Comparison of ENCODE assay signal across 27 cellular contexts in genomic region chr1:115810609-115811008, GRCh38. TPM values are rescaled to one million over a fixed set of nuclear protein-coding genes. Genes with fewer than 3 reads are reported as not detected.
DNase-seq lines count a peak whose midpoint lies in the region; ATAC-seq and TF ChIP-seq lines count a peak whose summit lies in the region.
"Had no signal": no experiment of that assay in that cellular context is flagged by ENCODE, and none has a peak within 500 bp of the region (broad histone marks: within the 10 kb centered on the region; RNA-seq: fewer than 3 reads in every experiment).

No MANE protein-coding gene starts in this region.

- H3K27me3 Mint-ChIP-seq in natural killer cell (ENCODE audit: low read depth in 2 of 2): peaks cover 11 to 32% of the 10 kb centered on the region in 2 donors

- H3K9me2 ChIP-seq in hepatocyte (replicated peaks; ENCODE audit: insufficient read depth): no peaks in the 10 kb centered on the region

- H3K9me3 Mint-ChIP-seq in natural killer cell: no peaks in the 10 kb centered on the region
- H3K9me3 Mint-ChIP-seq: activated naive CD4-positive, alpha-beta T cell treated with anti-CD3 and anti-CD28 coated beads, Interleukin-2, amount 10 ng/mL, durations not matched to agents 7 days and 5 days; CD14-positive monocyte; central memory CD8-positive, alpha-beta T cell; stimulated activated naive B cell treated with anti-CD40 and anti-IgM and Interleukin-4, amounts not matched to agents 10 μg/mL and 1 μg/mL and 100 μg/mL, for 72 hours had no signal

- no peak overlapping the region for H3K4me3 Mint-ChIP-seq in natural killer cell
- H3K4me3 Mint-ChIP-seq: activated naive CD4-positive, alpha-beta T cell treated with anti-CD3 and anti-CD28 coated beads, Interleukin-2, amount 10 ng/mL, durations not matched to agents 7 days and 5 days; CD14-positive monocyte; central memory CD8-positive, alpha-beta T cell; nephron progenitor cell; stimulated activated naive B cell treated with anti-CD40 and anti-IgM and Interleukin-4, amounts not matched to agents 10 μg/mL and 1 μg/mL and 100 μg/mL, for 72 hours had no signal

- H4K20me1 ChIP-seq in hepatocyte (ENCODE audit: insufficient read depth, poor library complexity, severe bottlenecking): no peaks in the 10 kb centered on the region

- TF ChIP-seq CTCF in hepatocyte (IDR thresholded peaks at IDR 0.05; ENCODE audit: poor library complexity): no peak
- no peak for TF ChIP-seq CTCF in upper lobe of right lung (IDR thresholded peaks at IDR 0.05)
- TF ChIP-seq CTCF in natural killer cell (IDR thresholded peaks at IDR 0.05): no peak

- H3K79me2 ChIP-seq in hepatocyte: no peaks in the 10 kb centered on the region

- H3K4me1 Mint-ChIP-seq in natural killer cell: no peaks in the 10 kb centered on the region
- H3K4me1 Mint-ChIP-seq: activated naive CD4-positive, alpha-beta T cell treated with anti-CD3 and anti-CD28 coated beads, Interleukin-2, amount 10 ng/mL, durations not matched to agents 7 days and 5 days; central memory CD8-positive, alpha-beta T cell; nephron progenitor cell; stimulated activated naive B cell treated with anti-CD40 and anti-IgM and Interleukin-4, amounts not matched to agents 10 μg/mL and 1 μg/mL and 100 μg/mL, for 72 hours had no signal

- ATAC-seq in left ventricle myocardium superior: peak; percentile 71
- no peak for ATAC-seq in left cardiac atrium
- ATAC-seq in upper lobe of right lung: peak; percentile 64
- ATAC-seq in natural killer cell: no peak
- no peak for ATAC-seq in HG03378 (IDR thresholded peaks at IDR 0.05; ENCODE audit: unreplicated experiment)
- no peak for ATAC-seq in GM21528 (IDR thresholded peaks at IDR 0.05; ENCODE audit: low FRiP score, unreplicated experiment)
- ATAC-seq: stimulated activated naive B cell treated with anti-CD40 and anti-IgM and Interleukin-4, amounts not matched to agents 10 μg/mL and 1 μg/mL and 100 μg/mL, for 72 hours had no signal

- no peaks in the 10 kb centered on the region for H3K36me3 Mint-ChIP-seq in natural killer cell
- H3K36me3 Mint-ChIP-seq: activated naive CD4-positive, alpha-beta T cell treated with anti-CD3 and anti-CD28 coated beads, Interleukin-2, amount 10 ng/mL, durations not matched to agents 7 days and 5 days; CD14-positive monocyte; stimulated activated naive B cell treated with anti-CD40 and anti-IgM and Interleukin-4, amounts not matched to agents 10 μg/mL and 1 μg/mL and 100 μg/mL, for 72 hours had no signal

- H3K4me2 ChIP-seq in hepatocyte: peak overlapping the region; percentile 25

- H3K27ac ChIP-seq in hepatocyte (peak overlapping the region; percentile 81), upper lobe of right lung (peak overlapping the region; percentile 52)
- H3K27ac ChIP-seq: tibial artery had no signal

- DNase-seq in left ventricle myocardium superior: no peak
- DNase-seq in left cardiac atrium: no peak
- DNase-seq in NCI-H510A (lab: John Stamatoyannopoulos, UW): peak; percentile 74
- no peak for DNase-seq in hepatocyte (ENCODE audit: low spot score)
- DNase-seq in upper lobe of right lung: no peak
- no peak for DNase-seq in natural killer cell
- DNase-seq: activated CD4-positive, CD25-positive, alpha-beta regulatory T cell treated with anti-CD3 and anti-CD28 coated beads, Interleukin-2, amount 50 U/mL, for 72 hours; activated CD8-positive, alpha-beta memory T cell treated with anti-CD3 and anti-CD28 coated beads for 24 hours; activated naive CD4-positive, alpha-beta T cell treated with anti-CD3 and anti-CD28 coated beads, Interleukin-2, amount 10 ng/mL, durations not matched to agents 7 days and 5 days; activated T-cell treated with anti-CD3 and anti-CD28 coated beads, Interleukin-2, amount 50 U/mL, for 48 hours; anterior cingulate cortex; H7; midbrain; NCI-H2107; nephron progenitor cell; stimulated activated CD4-positive, alpha-beta T cell treated with anti-CD3 and anti-CD28 coated beads, Interleukin-2, amount 100 ng/mL, for 24 hours; stimulated activated naive B cell treated with anti-CD40 and anti-IgM and Interleukin-4, amounts not matched to agents 10 μg/mL and 1 μg/mL and 100 μg/mL, for 72 hours; T1000; tibial artery had no signal

- H3K27me3 ChIP-seq in hepatocyte (no peaks in the 10 kb centered on the region), upper lobe of right lung (no peaks in the 10 kb centered on the region)
- H3K27me3 ChIP-seq: tibial artery had no signal

- H3K36me3 ChIP-seq in hepatocyte (replicated peaks; ENCODE audit: insufficient read depth, low read depth) (no peaks in the 10 kb centered on the region), upper lobe of right lung (no peaks in the 10 kb centered on the region)
- H3K36me3 ChIP-seq: prostate gland, tibial artery had no signal

- H3K9me3 ChIP-seq in hepatocyte (ENCODE audit: low read depth): no peaks in the 10 kb centered on the region
- H3K9me3 ChIP-seq in upper lobe of right lung: no peaks in the 10 kb centered on the region
- H3K9me3 ChIP-seq: prostate gland, tibial artery had no signal

- H3K27ac Mint-ChIP-seq in natural killer cell: no peak overlapping the region
- H3K27ac Mint-ChIP-seq: activated naive CD4-positive, alpha-beta T cell treated with anti-CD3 and anti-CD28 coated beads, Interleukin-2, amount 10 ng/mL, durations not matched to agents 7 days and 5 days; CD14-positive monocyte; nephron progenitor cell; stimulated activated naive B cell treated with anti-CD40 and anti-IgM and Interleukin-4, amounts not matched to agents 10 μg/mL and 1 μg/mL and 100 μg/mL, for 72 hours had no signal

- H3K4me3 ChIP-seq in hepatocyte (no peak overlapping the region), upper lobe of right lung (no peak overlapping the region)
- H3K4me3 ChIP-seq: prostate gland, tibial artery had no signal

- intact Hi-C loops in left ventricle myocardium superior (cut with micrococcal nuclease): no loop called here
- intact Hi-C loops in left cardiac atrium (cut with DNase I): no loop called here
- intact Hi-C loops in upper lobe of right lung (cut with DNase I): no loop called here
- intact Hi-C loops in natural killer cell (cut with micrococcal nuclease): no loop called here

- H3K4me1 ChIP-seq in hepatocyte (ENCODE audit: insufficient read depth): peaks cover 14% of the 10 kb centered on the region
- H3K4me1 ChIP-seq in upper lobe of right lung: peaks cover 14% of the 10 kb centered on the region

- H2AFZ ChIP-seq in hepatocyte: no peak overlapping the region

- WGBS in hepatocyte (ENCODE audit: low lambda C conversion rate, missing lambda C conversion rate): 94% methylated on average over 2 of the region's 2 CpGs

RNA-seq across cellular contexts. Expression of gene NHLH2, which starts 30.3 kb away (rescaled TPM):
- total RNA-seq in left ventricle myocardium superior (not detected), left cardiac atrium (not detected), hepatocyte (not detected in 2 replicates), upper lobe of right lung (0.32 TPM), natural killer cell (not detected)
- polyA plus RNA-seq in hepatocyte: 0.02 and 0.49 TPM in 2 replicates
- total RNA-seq: skeletal muscle tissue had no signal
- polyA plus RNA-seq: AG04450, CD14-positive monocyte had no signal

RNA-seq across cellular contexts. Expression of gene CASQ2, which starts 42.1 kb away (rescaled TPM):
- total RNA-seq in left ventricle myocardium superior (879 TPM), left cardiac atrium (100 to 1,000 TPM; 603 to 715 TPM), hepatocyte (0.08 TPM in 1 of 2 replicates, not detected in the other), upper lobe of right lung (1.3 TPM), natural killer cell (not detected)
- not detected in 2 replicates for polyA plus RNA-seq in hepatocyte
- total RNA-seq: kidney epithelial cell had no signal
- polyA plus RNA-seq: AG04450, CD14-positive monocyte had no signal

Comparison
In these comparisons a context has a peak if more than half of its experiments do, and no peak if none do; other contexts are left out.
1. ATAC-seq: peak in left ventricle myocardium superior (single experiment) and upper lobe of right lung (single experiment); none in left cardiac atrium (0 of 2), natural killer cell (0 of 3), HG03378 (single experiment) and GM21528 (single experiment).
2. RNA of gene CASQ2, which starts 42.1 kb away (total RNA-seq): 879 TPM in left ventricle myocardium superior (single experiment) and 603 to 715 TPM in left cardiac atrium; 1.3 TPM in upper lobe of right lung (single experiment), 0.08 TPM in hepatocyte and not detected in natural killer cell; every median in the first group is over 100 times any median in the second.